18 cellular contexts compared by ENCODE assay signal in the genomic region with DNA sequence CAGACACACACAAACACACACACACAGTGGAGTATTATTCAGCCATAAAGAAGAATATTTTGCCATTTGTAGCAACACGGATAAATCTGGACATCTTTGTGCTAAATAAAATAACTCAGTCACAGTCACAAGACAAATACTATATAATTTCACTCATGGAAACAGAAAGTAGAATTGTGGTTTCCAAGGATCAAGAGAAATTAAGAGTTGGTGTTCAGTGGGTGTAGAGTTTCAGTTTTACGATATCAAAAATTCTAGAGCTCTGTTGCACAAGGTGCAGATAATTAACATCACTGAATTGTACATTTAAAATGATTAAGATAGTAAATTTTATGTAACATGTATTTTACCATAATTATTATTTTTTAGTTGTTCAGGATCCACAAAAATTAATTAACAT.
"Had no signal": no experiment of that assay in that cellular context is flagged by ENCODE, and none has a peak within 500 bp of the region (broad histone marks: within the 10 kb centered on the region; RNA-seq: fewer than 3 reads in every experiment).

No MANE protein-coding gene starts in this region.

- ATAC-seq: activated CD4-positive, alpha-beta T cell treated with anti-CD3 and anti-CD28 coated beads for 36 hours; left lung; WTC11 had no signal

- H3K27me3 ChIP-seq: breast epithelium, left lung, thyroid gland had no signal

- H3K36me3 ChIP-seq: breast epithelium, left lung, thyroid gland had no signal

- H3K9me3 Mint-ChIP-seq: activated naive CD4-positive, alpha-beta T cell treated with anti-CD3 and anti-CD28 coated beads, Interleukin-2, amount 50 U/mL, for 24 hours; nephron progenitor cell had no signal

- H3K27ac ChIP-seq: breast epithelium, left lung, thyroid gland had no signal

- H3K27ac Mint-ChIP-seq: activated CD4-positive, alpha-beta T cell treated with anti-CD3 and anti-CD28 coated beads for 36 hours; activated naive CD4-positive, alpha-beta T cell treated with anti-CD3 and anti-CD28 coated beads, Interleukin-2, amount 50 U/mL, for 24 hours; nephron progenitor cell; WTC11 had no signal

- H3K4me3 ChIP-seq: breast epithelium, left lung, thyroid gland had no signal

- H3K4me3 Mint-ChIP-seq: activated CD4-positive, alpha-beta T cell treated with anti-CD3 and anti-CD28 coated beads for 36 hours; activated naive CD4-positive, alpha-beta T cell treated with anti-CD3 and anti-CD28 coated beads, Interleukin-2, amount 50 U/mL, for 24 hours; nephron progenitor cell; WTC11 had no signal

- DNase-seq: activated CD4-positive, alpha-beta T cell treated with anti-CD3 and anti-CD28 coated beads for 36 hours; activated CD4-positive, alpha-beta T cell treated with anti-CD3 and anti-CD28 coated beads, Interleukin-2, amount 50 U/mL, for 48 hours; activated gamma-delta T cell; cortex of kidney; erythroblast; foreskin melanocyte; head of caudate nucleus; left lung; nephron progenitor cell; occipital lobe; posterior cingulate gyrus; stimulated activated CD4-positive, alpha-beta T cell treated with anti-CD3 and anti-CD28 coated beads, Interleukin-1b, Interleukin-23, amount 100 ng/mL, for 48 hours; stimulated activated CD8-positive, alpha-beta memory T cell treated with anti-CD3 and anti-CD28 coated beads, Interleukin-4, amount 100 ng/mL, for 48 hours; stimulated activated naive CD4-positive, alpha-beta T cell treated with Interleukin-2 at 50 U/mL for 16 hours; thyroid gland had no signal

- H3K4me1 ChIP-seq: breast epithelium, left lung, thyroid gland had no signal

- H3K9me3 ChIP-seq: breast epithelium, left lung, thyroid gland had no signal

- H3K27me3 Mint-ChIP-seq: activated CD4-positive, alpha-beta T cell treated with anti-CD3 and anti-CD28 coated beads for 36 hours; activated naive CD4-positive, alpha-beta T cell treated with anti-CD3 and anti-CD28 coated beads, Interleukin-2, amount 50 U/mL, for 24 hours had no signal

- H3K4me1 Mint-ChIP-seq: activated CD4-positive, alpha-beta T cell treated with anti-CD3 and anti-CD28 coated beads for 36 hours; activated naive CD4-positive, alpha-beta T cell treated with anti-CD3 and anti-CD28 coated beads, Interleukin-2, amount 50 U/mL, for 24 hours had no signal

- H3K36me3 Mint-ChIP-seq: activated naive CD4-positive, alpha-beta T cell treated with anti-CD3 and anti-CD28 coated beads, Interleukin-2, amount 50 U/mL, for 24 hours; WTC11 had no signal
